ENCODE assay signal across 17 cellular contexts in the genomic region with DNA sequence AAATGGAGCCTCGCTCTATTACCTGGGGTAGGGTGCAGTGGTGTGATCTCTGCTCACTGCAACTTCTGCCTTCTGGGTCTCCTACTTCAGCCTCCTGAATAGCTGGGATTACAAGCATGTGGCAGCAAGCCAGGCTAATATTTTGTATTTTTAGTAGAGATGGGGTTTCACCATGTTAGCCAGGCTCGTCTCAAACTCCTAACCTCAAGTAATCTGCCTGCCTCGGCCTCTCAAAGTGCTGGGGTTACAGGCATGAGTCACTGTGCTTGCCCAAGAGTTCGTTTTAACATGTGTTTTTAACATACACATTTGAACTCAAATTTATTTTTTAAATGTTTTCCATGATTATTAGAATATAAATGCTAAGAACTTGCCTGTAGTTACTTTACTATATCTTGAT. TPM values are rescaled to one million over a fixed set of nuclear protein-coding genes. Genes with fewer than 3 reads are reported as not detected.
DNase-seq lines count a peak whose midpoint lies in the region; ATAC-seq and TF ChIP-seq lines count a peak whose summit lies in the region.
"Had no signal": no experiment of that assay in that cellular context is flagged by ENCODE, and none has a peak within 500 bp of the region (broad histone marks: within the 10 kb centered on the region; RNA-seq: fewer than 3 reads in every experiment).

No MANE protein-coding gene starts in this region.

- H3K4me2 ChIP-seq in IMR-90 (ENCODE audit: low read depth, low read length) (peak overlapping the region; percentile 41; the same call in 1 of the 2 replicates), fibroblast of lung (ENCODE audit: extremely low read depth, insufficient read depth, low read length) (peak overlapping the region; percentile 21)

- no peak for TF ChIP-seq POLR2A in IMR-90 (IDR thresholded peaks at IDR 0.05; ENCODE audit: low read depth, low read length)

- no peak overlapping the region for H2AFZ ChIP-seq in IMR-90 (replicated peaks; ENCODE audit: low read length, poor library complexity)
- no peak overlapping the region for H2AFZ ChIP-seq in fibroblast of lung (ENCODE audit: low read length)

- ATAC-seq in IMR-90 (ENCODE audit: low read depth) = peak; percentile 88
- ATAC-seq: natural killer cell treated with Interleukin-12 subunit alpha and Interleukin-12 subunit beta and Interleukin-15 and Interleukin-18, amount 100 ng/mL, for 72 hours had no signal

- BruUV-seq in IMR-90 (replicated peaks; lab: Mats Ljungman, UMichigan) = no TSS peak

- no peak for TF ChIP-seq RAD21 in IMR-90 (IDR thresholded peaks at IDR 0.05; ENCODE audit: low read length)

- CTCF ChIA-PET in IMR-90 (lab: Yijun Ruan, JAX) = interaction anchor here (0.9 to 1.0 kb wide), 2 partner anchors 10 to 104 kb away, joined by 4 read pairs; no protein-coding TSS in a partner anchor

- H3K27me3 ChIP-seq in IMR-90 (ENCODE audit: control insufficient read depth, insufficient read depth, low read length) = no peaks in the 10 kb centered on the region
- H3K27me3 ChIP-seq in fibroblast of lung (ENCODE audit: control insufficient read depth, insufficient read depth, low read length) = no peaks in the 10 kb centered on the region

- H3K36me3 Mint-ChIP-seq in activated naive CD8-positive, alpha-beta T cell treated with anti-CD3 and anti-CD28 coated beads for 36 hours = peaks cover 27% of the 10 kb centered on the region
- peaks cover 23% of the 10 kb centered on the region for H3K36me3 Mint-ChIP-seq in endothelial cell (ENCODE audit: low read depth, unreplicated experiment)

- H2AK5ac ChIP-seq in IMR-90 (ENCODE audit: low read depth, low read length) = no peak overlapping the region

- no CpG with 5 or more reads among the region's 4 CpGs for WGBS in IMR-90 (ENCODE audit: extremely low coverage in 2 of 2, insufficient read length in 1 of 2), 2 experiments

- in situ Hi-C loops in IMR-90 (cut with MboI; ENCODE audit: low sequenced_read_pairs) = no loop called here

- no peak overlapping the region for H3K56ac ChIP-seq in IMR-90 (ENCODE audit: extremely low read depth, insufficient read depth, low read length)

- H3K79me2 ChIP-seq in fibroblast of lung (ENCODE audit: control insufficient read depth, insufficient read depth, low read length) = peaks cover 1% of the 10 kb centered on the region

- TF ChIP-seq CTCF in IMR-90 (conservative IDR thresholded peaks at IDR 0.05; ENCODE audit: low read depth, low read length) (no peak), fibroblast of lung (conservative IDR thresholded peaks at IDR 0.05 in 1 of 2, IDR thresholded peaks at IDR 0.05 in 1 of 2; ENCODE audit: low read depth in 1 of 2, low read length in 2 of 2) (no peak), endothelial cell (IDR thresholded peaks at IDR 0.05; ENCODE audit: unreplicated experiment) (no peak)

- peak overlapping the region; percentile 76 for H2BK5ac ChIP-seq in IMR-90 (ENCODE audit: low read depth, low read length, poor library complexity, severe bottlenecking)

- dilution Hi-C loops in IMR-90 (cut with HindIII; ENCODE audit: low sequenced_read_pairs, unreplicated experiment) = no loop called here

- H3K9me3 ChIP-seq in IMR-90 (ENCODE audit: control insufficient read depth, insufficient read depth, low read length) = no peaks in the 10 kb centered on the region
- no peaks in the 10 kb centered on the region for H3K9me3 ChIP-seq in fibroblast of lung (ENCODE audit: control insufficient read depth, insufficient read depth, low read depth, low read length)

- H3K36me3 ChIP-seq in IMR-90 (ENCODE audit: control insufficient read depth, insufficient read depth, low read length) = peaks cover 20% of the 10 kb centered on the region
- H3K36me3 ChIP-seq in fibroblast of lung (ENCODE audit: control insufficient read depth, insufficient read depth, low read length) = peaks cover 4% of the 10 kb centered on the region

- H4K20me1 ChIP-seq in IMR-90 (ENCODE audit: insufficient read depth, low read length) (peaks cover 11% of the 10 kb centered on the region), fibroblast of lung (ENCODE audit: control insufficient read depth, extremely low read depth, insufficient read depth, low read length) (no peaks in the 10 kb centered on the region)

- H3K9me3 Mint-ChIP-seq in activated naive CD8-positive, alpha-beta T cell treated with anti-CD3 and anti-CD28 coated beads for 36 hours = no peaks in the 10 kb centered on the region
- no peaks in the 10 kb centered on the region for H3K9me3 Mint-ChIP-seq in endothelial cell (ENCODE audit: unreplicated experiment)
- H3K9me3 Mint-ChIP-seq: CD4-positive, alpha-beta T cell; natural killer cell treated with Interleukin-12 subunit alpha and Interleukin-12 subunit beta and Interleukin-15 and Interleukin-18, amount 100 ng/mL, for 72 hours had no signal

- H2BK15ac ChIP-seq in IMR-90 (ENCODE audit: low read depth, low read length) = no peak overlapping the region

- H2BK120ac ChIP-seq in IMR-90 (ENCODE audit: low read depth, low read length) = no peak overlapping the region

- DNase-seq in IMR-90 = peak; percentile 91
- DNase-seq in SIG-M5 (lab: John Stamatoyannopoulos, UW) = peak; percentile 14
- peak; percentile 61 to 92 for DNase-seq in fibroblast of lung (ENCODE audit: low read depth in 2 of 2)
- peak; percentile 44 for DNase-seq in stromal cell of bone marrow (ENCODE audit: low read depth)
- DNase-seq in DMS53 (lab: John Stamatoyannopoulos, UW) = no peak
- no peak for DNase-seq in activated naive CD8-positive, alpha-beta T cell treated with anti-CD3 and anti-CD28 coated beads for 36 hours
- no peak for DNase-seq in endothelial cell (ENCODE audit: low spot score)
- DNase-seq: activated naive CD4-positive, alpha-beta T cell treated with anti-CD3 and anti-CD28 coated beads, Interleukin-2, amount 50 U/mL, for 16 hours; CD4-positive, alpha-beta T cell; central memory CD4-positive, alpha-beta T cell; head of caudate nucleus; NCI-H2171; NCI-H82; SHP77; substantia nigra; T-helper 2 cell had no signal

- H3K4me1 Mint-ChIP-seq in activated naive CD8-positive, alpha-beta T cell treated with anti-CD3 and anti-CD28 coated beads for 36 hours = peaks cover 1% of the 10 kb centered on the region
- H3K4me1 Mint-ChIP-seq in endothelial cell (ENCODE audit: unreplicated experiment) = peaks cover 6% of the 10 kb centered on the region

- H2BK20ac ChIP-seq in IMR-90 (ENCODE audit: low read depth, low read length) = no peak overlapping the region

- H3K79me1 ChIP-seq in IMR-90 (ENCODE audit: low read depth in 1 of 2, low read length in 2 of 2) = peaks cover 16 to 45% of the 10 kb centered on the region in 2 experiments

- POLR2A ChIA-PET in IMR-90 (lab: Charles Lee; ENCODE audit: unreplicated experiment) = interaction anchor here (0.7 kb wide), 1 partner anchor 9 kb away, joined by 5 read pairs; no protein-coding TSS in a partner anchor

- no peak overlapping the region for H3K14ac ChIP-seq in IMR-90 (replicated peaks; ENCODE audit: low read depth, low read length)

- no peak overlapping the region for H4K8ac ChIP-seq in IMR-90 (ENCODE audit: low read depth in 2 of 2, low read length in 2 of 2)

- peaks cover 6% of the 10 kb centered on the region; the same call in 1 of the 2 replicates for H3K9me1 ChIP-seq in IMR-90 (ENCODE audit: insufficient read depth, low read length)

- H4K91ac ChIP-seq in IMR-90 (ENCODE audit: insufficient read depth, low read depth, low read length) = no peak overlapping the region

- no peaks in the 10 kb centered on the region for H3K27me3 Mint-ChIP-seq in activated naive CD8-positive, alpha-beta T cell treated with anti-CD3 and anti-CD28 coated beads for 36 hours
- no peaks in the 10 kb centered on the region for H3K27me3 Mint-ChIP-seq in endothelial cell (ENCODE audit: unreplicated experiment)
- H3K27me3 Mint-ChIP-seq: CD4-positive, alpha-beta T cell; natural killer cell treated with Interleukin-12 subunit alpha and Interleukin-12 subunit beta and Interleukin-15 and Interleukin-18, amount 100 ng/mL, for 72 hours had no signal

- no peak overlapping the region for H3K23ac ChIP-seq in IMR-90 (ENCODE audit: low read depth, low read length)

- no peak overlapping the region for H3K18ac ChIP-seq in IMR-90 (ENCODE audit: low read depth, low read length)

- H3K27ac ChIP-seq in IMR-90 (ENCODE audit: insufficient read depth, low read length) (no peak overlapping the region), fibroblast of lung (ENCODE audit: insufficient read depth, low read length) (peak overlapping the region; percentile 31)

- H3K4ac ChIP-seq in IMR-90 (ENCODE audit: low read depth, low read length) = no peak overlapping the region

- H3K27ac Mint-ChIP-seq in activated naive CD8-positive, alpha-beta T cell treated with anti-CD3 and anti-CD28 coated beads for 36 hours = no peak overlapping the region
- no peak overlapping the region for H3K27ac Mint-ChIP-seq in endothelial cell (ENCODE audit: unreplicated experiment)
- H3K27ac Mint-ChIP-seq: CD4-positive, alpha-beta T cell; natural killer cell treated with Interleukin-12 subunit alpha and Interleukin-12 subunit beta and Interleukin-15 and Interleukin-18, amount 100 ng/mL, for 72 hours had no signal

- H2AK9ac ChIP-seq in IMR-90 (replicated peaks; ENCODE audit: low read depth, low read length, poor library complexity) = no peak overlapping the region

- intact Hi-C loops in IMR-90 (cut with micrococcal nuclease) = no loop called here

- H3K4me1 ChIP-seq in IMR-90 (ENCODE audit: control insufficient read depth, insufficient read depth, low read length) = peaks cover 8% of the 10 kb centered on the region
- peaks cover 8% of the 10 kb centered on the region for H3K4me1 ChIP-seq in fibroblast of lung (ENCODE audit: control insufficient read depth, extremely low read depth, insufficient read depth, low read length)

- no peak overlapping the region for H3K4me3 ChIP-seq in IMR-90 (ENCODE audit: insufficient read depth, low read depth, low read length)
- no peak overlapping the region for H3K4me3 ChIP-seq in fibroblast of lung (replicated peaks in 1 of 4; ENCODE audit: control extremely low read depth in 1 of 4, insufficient read depth in 1 of 4, low read depth in 3 of 4, low read length in 4 of 4)

- H3K4me3 Mint-ChIP-seq in activated naive CD8-positive, alpha-beta T cell treated with anti-CD3 and anti-CD28 coated beads for 36 hours = no peak overlapping the region
- no peak overlapping the region for H3K4me3 Mint-ChIP-seq in endothelial cell (ENCODE audit: unreplicated experiment)
- H3K4me3 Mint-ChIP-seq: CD4-positive, alpha-beta T cell; natural killer cell treated with Interleukin-12 subunit alpha and Interleukin-12 subunit beta and Interleukin-15 and Interleukin-18, amount 100 ng/mL, for 72 hours had no signal

- H3K9ac ChIP-seq in IMR-90 (ENCODE audit: low read depth, low read length) = no peak overlapping the region
- H3K9ac ChIP-seq in fibroblast of lung (ENCODE audit: insufficient read depth, low read length) = no peak overlapping the region

- no peak overlapping the region for H4K5ac ChIP-seq in IMR-90 (ENCODE audit: low read depth, low read length)

RNA-seq across cellular contexts. Expression of a gene that starts 34.2 kb away (rescaled TPM):
- 55.2 and 71.4 TPM in 2 replicates for total RNA-seq in IMR-90 (2012; rRNA removed)
- 45.9 and 62.6 TPM in 2 replicates for polyA plus RNA-seq in IMR-90 (2012; rRNA removed)
- polyA plus RNA-seq in IMR-90 (2012; cell fraction: cytosol; rRNA removed) = 13.2 and 14.4 TPM in 2 replicates
- 65.9 and 496 TPM in 2 replicates for polyA plus RNA-seq in IMR-90 (2012; cell fraction: nucleus; rRNA removed; ENCODE audit: low replicate concordance)
- 48.0 and 67.9 TPM in 2 replicates for total RNA-seq in fibroblast of lung
- 97.6 and 142 TPM in 2 replicates for polyA plus RNA-seq in fibroblast of lung
- 50.3 and 83.7 TPM in 2 replicates for polyA plus RNA-seq in fibroblast of lung (2012)
- polyA minus RNA-seq in fibroblast of lung (ENCODE audit: low replicate concordance) = 159 and 220 TPM in 2 replicates
- total RNA-seq in activated naive CD8-positive, alpha-beta T cell treated with anti-CD3 and anti-CD28 coated beads for 36 hours = 10 to 100 TPM; 82.7 to 86.1 TPM
- total RNA-seq in endothelial cell (ENCODE audit: unreplicated experiment) = 162 TPM

RNA-seq across cellular contexts. Expression of a gene that starts 54.0 kb away (rescaled TPM):
- total RNA-seq in IMR-90 (2012; rRNA removed) (0.28 and 0.36 TPM in 2 replicates), fibroblast of lung (0.17 and 0.26 TPM in 2 replicates), endothelial cell (ENCODE audit: unreplicated experiment) (4.0 TPM)
- polyA plus RNA-seq in IMR-90 (2012; rRNA removed) (0.34 and 0.50 TPM in 2 replicates), fibroblast of lung (0.26 and 0.50 TPM in 2 replicates)
- polyA plus RNA-seq in IMR-90 (2012; cell fraction: cytosol; rRNA removed) = 0.60 and 0.67 TPM in 2 replicates
- 0.73 and 1.1 TPM in 2 replicates for polyA plus RNA-seq in IMR-90 (2012; cell fraction: nucleus; rRNA removed; ENCODE audit: low replicate concordance)
- polyA plus RNA-seq in fibroblast of lung (2012) = 0.33 and 0.55 TPM in 2 replicates
- polyA minus RNA-seq in fibroblast of lung (ENCODE audit: low replicate concordance) = not detected in 2 replicates
- not detected for total RNA-seq in activated naive CD8-positive, alpha-beta T cell treated with anti-CD3 and anti-CD28 coated beads for 36 hours

Comparison
In these comparisons a context has a peak if more than half of its experiments do, and no peak if none do; other contexts are left out.
1. DNase-seq: peak in IMR-90 (single experiment), SIG-M5 (single experiment), fibroblast of lung (2 of 2) and stromal cell of bone marrow (single experiment); none in DMS53 (single experiment), activated naive CD8-positive, alpha-beta T cell treated with anti-CD3 and anti-CD28 coated beads for 36 hours (single experiment) and endothelial cell (single experiment).